18 cellular contexts compared by ENCODE assay signal in genomic region chr4:169117591-169118081, GRCh38.
DNase-seq lines count a peak whose midpoint lies in the region; ATAC-seq, FAIRE-seq and TF ChIP-seq lines count a peak whose summit lies in the region.
"Had no signal": no experiment of that assay in that cellular context is flagged by ENCODE, and none has a peak within 500 bp of the region (broad histone marks: within the 10 kb centered on the region; RNA-seq: fewer than 3 reads in every experiment).

No MANE protein-coding gene starts in this region.

- no peak for FAIRE-seq in HTR-8/SVneo (lab: Jason Lieb, UNC)

- H3K27me3 ChIP-seq in ascending aorta = no peaks in the 10 kb centered on the region
- H3K27me3 ChIP-seq: vagina had no signal

- H3K4me3 ChIP-seq in ascending aorta (no peak overlapping the region), fibroblast of the aortic adventitia (ENCODE audit: low read depth, low read length) (no peak overlapping the region)
- H3K4me3 ChIP-seq: vagina had no signal

- peaks cover 9 to 36% of the 10 kb centered on the region in 2 donors for H3K36me3 ChIP-seq in ascending aorta

- DNase-seq in GM04504 (ENCODE audit: low read depth) = peak; percentile 28
- DNase-seq in ascending aorta (ENCODE audit: low spot score in 2 of 2) = peak in 1 of 2 donors; percentile 82
- peak; percentile 91 for DNase-seq in fibroblast of the aortic adventitia (ENCODE audit: low read depth)
- DNase-seq in substantia nigra (lab: John Stamatoyannopoulos, UW) = no peak
- no peak for DNase-seq in HTR-8/SVneo (ENCODE audit: insufficient read length, low spot score)
- no peak for DNase-seq in DMS53 (lab: John Stamatoyannopoulos, UW)
- no peak for DNase-seq in dermis blood vessel endothelial cell
- DNase-seq: amygdala; left colon; naive thymus-derived CD8-positive, alpha-beta T cell; NCI-H146; NCI-H510A; retina; stimulated activated CD4-positive, alpha-beta T cell treated with anti-CD3 and anti-CD28 coated beads, Interleukin-4, amount 100 ng/mL, for 4 hours; T-helper 9 cell had no signal

- H3K27ac ChIP-seq in ascending aorta (peak overlapping the region; percentile 77 to 90), substantia nigra (ENCODE audit: low read depth, low read length, poor library complexity, severe bottlenecking) (peak overlapping the region; percentile 83)
- H3K27ac ChIP-seq: vagina had no signal

- H3K9me3 ChIP-seq in ascending aorta = no peaks in the 10 kb centered on the region
- H3K9me3 ChIP-seq: vagina had no signal

- H3K4me1 ChIP-seq in ascending aorta = peaks cover 0 to 9% of the 10 kb centered on the region in 2 donors
- H3K4me1 ChIP-seq: vagina had no signal

- no peak for ATAC-seq in HG03025 (IDR thresholded peaks at IDR 0.05; ENCODE audit: low FRiP score, unreplicated experiment)
- ATAC-seq: left colon; naive thymus-derived CD8-positive, alpha-beta T cell; stimulated activated effector memory CD8-positive, alpha-beta T cell treated with anti-CD3 and anti-CD28 coated beads, Interleukin-12 subunit alpha, Interleukin-12 subunit beta, amount 100 ng/mL, for 72 hours had no signal

- intact Hi-C loops in ascending aorta (cut with DNase I) = loop anchor here (1.0 to 5.0 kb wide), 3 partner anchors 55 to 155 kb away; no protein-coding TSS in a partner anchor

- TF ChIP-seq CTCF in ascending aorta (IDR thresholded peaks at IDR 0.05) = no peak
- no peak for TF ChIP-seq CTCF in fibroblast of the aortic adventitia (IDR thresholded peaks at IDR 0.05; ENCODE audit: insufficient read depth, low read length)

Comparison
In these comparisons a context has a peak if more than half of its experiments do, and no peak if none do; other contexts are left out.
1. DNase-seq: peak in GM04504 (single experiment) and fibroblast of the aortic adventitia (single experiment); none in substantia nigra (0 of 49), HTR-8/SVneo (single experiment), DMS53 (single experiment) and dermis blood vessel endothelial cell (single experiment).